8 cellular contexts compared by ENCODE assay signal in the genomic region with DNA sequence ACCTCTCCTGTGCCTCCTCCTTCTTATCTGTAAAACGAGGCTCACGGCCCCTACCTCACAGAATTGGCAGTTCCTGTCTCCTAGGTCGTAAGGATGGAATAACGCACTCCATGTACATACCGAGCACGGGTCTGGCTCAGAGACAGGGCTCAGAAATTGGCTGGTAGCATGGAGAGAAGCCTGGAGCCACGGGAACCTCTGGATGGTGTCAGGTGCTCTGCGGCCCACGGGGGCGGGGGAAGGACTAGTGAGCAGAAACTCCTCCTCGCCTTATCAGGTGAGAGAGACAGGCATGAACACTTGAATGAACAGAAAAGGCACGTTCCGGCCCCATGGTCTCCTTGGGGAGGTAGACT. TPM values are rescaled to one million over a fixed set of nuclear protein-coding genes. Genes with fewer than 3 reads are reported as not detected.
A peak's percentile ranks its signal among the peaks of the same experiment; 100 is the strongest.
DNase-seq lines count a peak whose midpoint lies in the region; ATAC-seq and TF ChIP-seq lines count a peak whose summit lies in the region.

No MANE protein-coding gene starts in this region.

- peak overlapping the region; percentile 59 for H3K4me3 ChIP-seq in retinal pigment epithelial cell (ENCODE audit: low read length)

- H3K36me3 Mint-ChIP-seq in activated CD4-positive, alpha-beta memory T cell treated with anti-CD3 and anti-CD28 coated beads for 36 hours, result no peaks in the 10 kb centered on the region

- POLR2A ChIA-PET in activated CD4-positive, alpha-beta memory T cell treated with anti-CD3 and anti-CD28 coated beads for 36 hours (lab: Charles Lee), result interaction anchor here (0.7 to 0.9 kb wide), 2 partner anchors 19 to 358 kb away, joined by 3 to 4 read pairs; partner anchors contain the start of gene BOD1

- peak; percentile 24 for DNase-seq in activated CD4-positive, alpha-beta memory T cell treated with anti-CD3 and anti-CD28 coated beads for 36 hours
- peak; percentile 55 for DNase-seq in Right ventricle myocardium superior
- DNase-seq in retinal pigment epithelial cell (ENCODE audit: low read depth), result no peak
- no peak for DNase-seq in HPDE6-E6E7 (ENCODE audit: extremely low spot score)
- no peak for DNase-seq in foreskin melanocyte

- H3K4me1 Mint-ChIP-seq in activated CD4-positive, alpha-beta memory T cell treated with anti-CD3 and anti-CD28 coated beads for 36 hours (ENCODE audit: low read depth), result peaks cover 9% of the 10 kb centered on the region

- H3K4me3 Mint-ChIP-seq in activated CD4-positive, alpha-beta memory T cell treated with anti-CD3 and anti-CD28 coated beads for 36 hours, result peak overlapping the region; percentile 68

- H3K27ac Mint-ChIP-seq in activated CD4-positive, alpha-beta memory T cell treated with anti-CD3 and anti-CD28 coated beads for 36 hours, result no peak overlapping the region

- no peaks in the 10 kb centered on the region for H3K9me3 Mint-ChIP-seq in activated CD4-positive, alpha-beta memory T cell treated with anti-CD3 and anti-CD28 coated beads for 36 hours

- peaks cover 4% of the 10 kb centered on the region for H3K27me3 Mint-ChIP-seq in activated CD4-positive, alpha-beta memory T cell treated with anti-CD3 and anti-CD28 coated beads for 36 hours

- intact Hi-C loops in activated CD4-positive, alpha-beta memory T cell treated with anti-CD3 and anti-CD28 coated beads for 36 hours (cut with micrococcal nuclease), result loop anchor here (1.0 to 5.0 kb wide), 4 partner anchors 86 to 679 kb away; partner anchors contain the start of gene CPEB4
- intact Hi-C loops in Right ventricle myocardium superior (cut with DNase I), result loop anchor here (2.0 to 5.0 kb wide), 3 partner anchors 86 to 355 kb away; partner anchors contain the start of gene CPEB4

- CTCF ChIA-PET in activated CD4-positive, alpha-beta memory T cell treated with anti-CD3 and anti-CD28 coated beads for 36 hours (lab: Charles Lee), result interaction anchor here (0.7 to 3.7 kb wide), 28 partner anchors 8 to 679 kb away, joined by 3 to 115 read pairs (median 4); partner anchors contain the start of gene BOD1

- ATAC-seq in GM18498 (IDR thresholded peaks at IDR 0.05; ENCODE audit: unreplicated experiment) (peak; percentile 23), HG02885 (IDR thresholded peaks at IDR 0.05; ENCODE audit: poor library complexity, unreplicated experiment) (peak; percentile 14), Right ventricle myocardium superior (ENCODE audit: poor library complexity) (peak; percentile 63), HG03565 (IDR thresholded peaks at IDR 0.05; ENCODE audit: unreplicated experiment) (no peak)

- no peak for TF ChIP-seq CTCF in retinal pigment epithelial cell (conservative IDR thresholded peaks at IDR 0.05; ENCODE audit: low read depth, low read length)

RNA-seq across cellular contexts. Expression of gene C5orf47, which starts 15.4 kb away (rescaled TPM):
- not detected for total RNA-seq in activated CD4-positive, alpha-beta memory T cell treated with anti-CD3 and anti-CD28 coated beads for 36 hours
- not detected for total RNA-seq in Right ventricle myocardium superior

Comparison
In these comparisons a context has a peak if more than half of its experiments do, and no peak if none do; other contexts are left out.
1. DNase-seq: peak in activated CD4-positive, alpha-beta memory T cell treated with anti-CD3 and anti-CD28 coated beads for 36 hours (single experiment) and Right ventricle myocardium superior (single experiment); none in retinal pigment epithelial cell (single experiment), HPDE6-E6E7 (single experiment) and foreskin melanocyte (single experiment).